Comparison of ENCODE assay signal across 4 cellular contexts in genomic region chr9:122442568-122442967, GRCh38.
TF ChIP-seq lines count a peak whose summit lies in the region.

No MANE protein-coding gene starts in this region.

TF ChIP-seq in HepG2, 621 proteins besides CTCF, POLR2A, EP300 and RAD21:
- TF ChIP-seq MAFK (conservative IDR thresholded peaks at IDR 0.05 in 1 of 2, IDR thresholded peaks at IDR 0.05 in 1 of 2; ENCODE audit: low read length in 2 of 2), result peak; percentile 83 to 87
- TF ChIP-seq MAFF (IDR thresholded peaks at IDR 0.05; ENCODE audit: low read depth, low read length), result peak; percentile 84
- no peak for TF ChIP-seq ZNF224 (CRISPR knock-in tag; IDR thresholded peaks at IDR 0.05)

TF ChIP-seq in A549, 52 proteins besides CTCF, POLR2A, EP300 and RAD21:
- no peak for TF ChIP-seq FOXS1 (CRISPR knock-in tag; IDR thresholded peaks at IDR 0.05)
- no peak for TF ChIP-seq TP53 (CRISPR knock-in tag; IDR thresholded peaks at IDR 0.05)
- TF ChIP-seq MAFK (IDR thresholded peaks at IDR 0.05; ENCODE audit: partially characterized antibody), result peak; percentile 87

TF ChIP-seq in IMR-90, 13 proteins besides CTCF, POLR2A, EP300 and RAD21:
- TF ChIP-seq RCOR1 (IDR thresholded peaks at IDR 0.05; ENCODE audit: insufficient replicate concordance, low read length) (no peak), CHD1 (IDR thresholded peaks at IDR 0.05; ENCODE audit: low read depth, low read length) (no peak), MAFK (IDR thresholded peaks at IDR 0.05; ENCODE audit: low read depth, low read length) (peak; percentile 77), MAZ (IDR thresholded peaks at IDR 0.05; ENCODE audit: borderline replicate concordance, low read depth, low read length) (no peak)

TF ChIP-seq in K562, 482 proteins besides CTCF, POLR2A, EP300 and RAD21:
- TF ChIP-seq ZNF316 (IDR thresholded peaks at IDR 0.05), result peak; percentile 78
- TF ChIP-seq C11orf30 (IDR thresholded peaks at IDR 0.05; ENCODE audit: low read depth), result peak; percentile 61
- no peak for TF ChIP-seq ZNF175 (CRISPR knock-in tag; IDR thresholded peaks at IDR 0.05; ENCODE audit: low read depth)
- peak; percentile 52 for TF ChIP-seq MAFG (tag; conservative IDR thresholded peaks at IDR 0.05)
- TF ChIP-seq MAFK (IDR thresholded peaks at IDR 0.05; ENCODE audit: low read length), result peak; percentile 48
- TF ChIP-seq MAFF (IDR thresholded peaks at IDR 0.05; ENCODE audit: low read length), result peak; percentile 53
- TF ChIP-seq KDM2B (CRISPR knock-in tag; IDR thresholded peaks at IDR 0.05), result no peak
